In genomic region chr3:50212971-50213370, GRCh38 we compare ENCODE assay signal across 26 cellular contexts. TPM values are rescaled to one million over a fixed set of nuclear protein-coding genes. Genes with fewer than 3 reads are reported as not detected.
DNase-seq lines count a peak whose midpoint lies in the region; ATAC-seq and TF ChIP-seq lines count a peak whose summit lies in the region.
"Had no signal": no experiment of that assay in that cellular context is flagged by ENCODE, and none has a peak within 500 bp of the region (broad histone marks: within the 10 kb centered on the region; RNA-seq: fewer than 3 reads in every experiment).

No MANE protein-coding gene starts in this region.

- H3K4me1 ChIP-seq in BLaER1 treated with 17β-estradiol and CSF1 and Interleukin-3, amounts not matched to agents 10 nM and 100 nM: peaks cover 7 to 35% (median 25%) of the 10 kb centered on the region in 10 experiments; a peak in 19 of 20 replicates
- peaks cover 22 to 82% (median 72%) of the 10 kb centered on the region in 4 donors for H3K4me1 ChIP-seq in liver (ENCODE audit: control insufficient read depth in 4 of 4, insufficient read depth in 4 of 4, low read length in 3 of 4)
- peaks cover 49 to 53% of the 10 kb centered on the region in 2 donors for H3K4me1 ChIP-seq in gastrocnemius medialis
- H3K4me1 ChIP-seq: HAP-1 had no signal

- TF ChIP-seq POLR2A in gastrocnemius medialis (IDR thresholded peaks at IDR 0.05): no peak

- H3K9me3 ChIP-seq in BLaER1 treated with 17β-estradiol and CSF1 and Interleukin-3, amounts not matched to agents 10 nM and 100 nM (replicated peaks in 1 of 11): no peaks in the 10 kb centered on the region
- H3K9me3 ChIP-seq in liver (ENCODE audit: control insufficient read depth in 4 of 4, low read length in 3 of 4) (no peaks in the 10 kb centered on the region), gastrocnemius medialis (no peaks in the 10 kb centered on the region)
- H3K9me3 ChIP-seq: HAP-1 had no signal

- DNase-seq in caudate nucleus (lab: John Stamatoyannopoulos, UW): peak in 3 of 61 donors; percentile 37 to 48 (median 47)
- DNase-seq in gastrocnemius medialis: no peak
- no peak for DNase-seq in NCI-H345 treated with DMSO at 0.1 percent for 48 hours (lab: John Stamatoyannopoulos, UW; ENCODE audit: unreplicated experiment)
- DNase-seq in brain microvascular endothelial cell: no peak
- DNase-seq in stimulated activated CD4-positive, alpha-beta T cell treated with anti-CD3 and anti-CD28 coated beads, Interleukin-2, amount 100 ng/mL, for 24 hours: no peak
- DNase-seq: 8988T, IMR-90, MV-4-11, NCI-H1694, NCI-H2081, NCI-H2171, NCI-H345, NCI-H524 treated with DMSO at 0.1 percent for 48 hours, NCI-H82, OCI-M1, Right ventricle myocardium superior had no signal

- H4K20me1 ChIP-seq in BLaER1 treated with 17β-estradiol and CSF1 and Interleukin-3, amounts not matched to agents 10 nM and 100 nM: peaks cover 0 to 6% (median 0%) of the 10 kb centered on the region in 11 experiments; a peak in 3 of 22 replicates

- no peak overlapping the region for H3K27ac ChIP-seq in BLaER1 treated with 17β-estradiol and CSF1 and Interleukin-3, amounts not matched to agents 10 nM and 100 nM
- H3K27ac ChIP-seq in caudate nucleus (ENCODE audit: low read depth, low read length): peak overlapping the region; percentile 96
- peak overlapping the region; percentile 70 to 75 for H3K27ac ChIP-seq in liver (ENCODE audit: low read depth in 1 of 2, low read length in 2 of 2)
- peak overlapping the region in 3 of 4 donors; percentile 30 to 84 (median 64) for H3K27ac ChIP-seq in gastrocnemius medialis
- H3K27ac ChIP-seq in brain microvascular endothelial cell: no peak overlapping the region
- H3K27ac ChIP-seq: GM23248, KMS-11 had no signal

- no peaks in the 10 kb centered on the region for H3K36me3 ChIP-seq in BLaER1 treated with 17β-estradiol and CSF1 and Interleukin-3, amounts not matched to agents 10 nM and 100 nM
- peaks cover 3 to 10% (median 6%) of the 10 kb centered on the region in 4 donors for H3K36me3 ChIP-seq in liver (ENCODE audit: control insufficient read depth in 4 of 4, insufficient read depth in 3 of 4, low read depth in 1 of 4, low read length in 3 of 4)
- H3K36me3 ChIP-seq in gastrocnemius medialis: no peaks in the 10 kb centered on the region
- no peaks in the 10 kb centered on the region for H3K36me3 ChIP-seq in brain microvascular endothelial cell (replicated peaks)
- H3K36me3 ChIP-seq: HAP-1 had no signal

- ATAC-seq in gastrocnemius medialis: peak in 1 of 2 donors; percentile 19
- no peak for ATAC-seq in HG02610 (IDR thresholded peaks at IDR 0.05; ENCODE audit: unreplicated experiment)

- TF ChIP-seq RAD21 in liver (IDR thresholded peaks at IDR 0.05): no peak

- in situ Hi-C loops in gastrocnemius medialis (cut with MboI; ENCODE audit: low sequenced_read_pairs in 4 of 4) (no loop called here), brain microvascular endothelial cell (cut with HindIII; ENCODE audit: low pct_ligation_motif_present, low sequenced_read_pairs) (no loop called here)

- peak overlapping the region in 7 of 11 experiments; percentile 3 to 60 (median 32); a peak in 9 of 22 replicates for H3K9ac ChIP-seq in BLaER1 treated with 17β-estradiol and CSF1 and Interleukin-3, amounts not matched to agents 10 nM and 100 nM
- peak overlapping the region; percentile 40 to 69 for H3K9ac ChIP-seq in liver (ENCODE audit: low read depth in 1 of 2, low read length in 2 of 2)
- H3K9ac ChIP-seq: KMS-11 had no signal

- 72% methylated on average over 3 of the region's 3 CpGs for WGBS in liver

- TF ChIP-seq CTCF in liver (IDR thresholded peaks at IDR 0.05; ENCODE audit: low read depth, low read length, missing input control) (no peak), gastrocnemius medialis (IDR thresholded peaks at IDR 0.05 in 4 of 5, conservative IDR thresholded peaks at IDR 0.05 in 1 of 5) (no peak), brain microvascular endothelial cell (IDR thresholded peaks at IDR 0.05; ENCODE audit: low read depth, low read length, missing control alignments) (no peak)

- peak overlapping the region in 8 of 11 experiments; percentile 27 to 61 (median 39); a peak in 12 of 22 replicates for H3K4me2 ChIP-seq in BLaER1 treated with 17β-estradiol and CSF1 and Interleukin-3, amounts not matched to agents 10 nM and 100 nM
- H3K4me2 ChIP-seq: KMS-11 had no signal

- peaks cover under 1 to 19% (median 11%) of the 10 kb centered on the region in 11 experiments; a peak in 20 of 22 replicates for H3K27me3 ChIP-seq in BLaER1 treated with 17β-estradiol and CSF1 and Interleukin-3, amounts not matched to agents 10 nM and 100 nM
- H3K27me3 ChIP-seq in liver (ENCODE audit: control insufficient read depth in 4 of 4, insufficient read depth in 4 of 4, low read length in 3 of 4) (no peaks in the 10 kb centered on the region), gastrocnemius medialis (no peaks in the 10 kb centered on the region), brain microvascular endothelial cell (replicated peaks) (no peaks in the 10 kb centered on the region)

- no peak overlapping the region for H3K4me3 ChIP-seq in BLaER1 treated with 17β-estradiol and CSF1 and Interleukin-3, amounts not matched to agents 10 nM and 100 nM
- no peak overlapping the region for H3K4me3 ChIP-seq in liver (ENCODE audit: low read depth in 1 of 3, low read length in 3 of 3)
- no peak overlapping the region for H3K4me3 ChIP-seq in gastrocnemius medialis
- no peak overlapping the region for H3K4me3 ChIP-seq in brain microvascular endothelial cell (ENCODE audit: low read depth, low read length)
- H3K4me3 ChIP-seq: GM23248, HAP-1 had no signal

- intact Hi-C loops in gastrocnemius medialis (cut with DNase I; ENCODE audit: low total_unique reads): no loop called here

TF ChIP-seq in liver, 16 proteins besides CTCF, POLR2A, EP300 and RAD21:
- TF ChIP-seq HNF4A (conservative IDR thresholded peaks at IDR 0.05): no peak
- TF ChIP-seq NR2F2 (IDR thresholded peaks at IDR 0.05): no peak
- TF ChIP-seq, protein P1, sequence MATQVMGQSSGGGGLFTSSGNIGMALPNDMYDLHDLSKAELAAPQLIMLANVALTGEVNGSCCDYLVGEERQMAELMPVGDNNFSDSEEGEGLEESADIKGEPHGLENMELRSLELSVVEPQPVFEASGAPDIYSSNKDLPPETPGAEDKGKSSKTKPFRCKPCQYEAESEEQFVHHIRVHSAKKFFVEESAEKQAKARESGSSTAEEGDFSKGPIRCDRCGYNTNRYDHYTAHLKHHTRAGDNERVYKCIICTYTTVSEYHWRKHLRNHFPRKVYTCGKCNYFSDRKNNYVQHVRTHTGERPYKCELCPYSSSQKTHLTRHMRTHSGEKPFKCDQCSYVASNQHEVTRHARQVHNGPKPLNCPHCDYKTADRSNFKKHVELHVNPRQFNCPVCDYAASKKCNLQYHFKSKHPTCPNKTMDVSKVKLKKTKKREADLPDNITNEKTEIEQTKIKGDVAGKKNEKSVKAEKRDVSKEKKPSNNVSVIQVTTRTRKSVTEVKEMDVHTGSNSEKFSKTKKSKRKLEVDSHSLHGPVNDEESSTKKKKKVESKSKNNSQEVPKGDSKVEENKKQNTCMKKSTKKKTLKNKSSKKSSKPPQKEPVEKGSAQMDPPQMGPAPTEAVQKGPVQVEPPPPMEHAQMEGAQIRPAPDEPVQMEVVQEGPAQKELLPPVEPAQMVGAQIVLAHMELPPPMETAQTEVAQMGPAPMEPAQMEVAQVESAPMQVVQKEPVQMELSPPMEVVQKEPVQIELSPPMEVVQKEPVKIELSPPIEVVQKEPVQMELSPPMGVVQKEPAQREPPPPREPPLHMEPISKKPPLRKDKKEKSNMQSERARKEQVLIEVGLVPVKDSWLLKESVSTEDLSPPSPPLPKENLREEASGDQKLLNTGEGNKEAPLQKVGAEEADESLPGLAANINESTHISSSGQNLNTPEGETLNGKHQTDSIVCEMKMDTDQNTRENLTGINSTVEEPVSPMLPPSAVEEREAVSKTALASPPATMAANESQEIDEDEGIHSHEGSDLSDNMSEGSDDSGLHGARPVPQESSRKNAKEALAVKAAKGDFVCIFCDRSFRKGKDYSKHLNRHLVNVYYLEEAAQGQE (IDR thresholded peaks at IDR 0.05): no peak
- TF ChIP-seq SP1 (IDR thresholded peaks at IDR 0.05): no peak
- TF ChIP-seq, protein P2, sequence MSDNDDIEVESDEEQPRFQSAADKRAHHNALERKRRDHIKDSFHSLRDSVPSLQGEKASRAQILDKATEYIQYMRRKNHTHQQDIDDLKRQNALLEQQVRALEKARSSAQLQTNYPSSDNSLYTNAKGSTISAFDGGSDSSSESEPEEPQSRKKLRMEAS (IDR thresholded peaks at IDR 0.05): no peak
- TF ChIP-seq TAF1 (conservative IDR thresholded peaks at IDR 0.05): no peak

RNA-seq across cellular contexts. Expression of gene SLC38A3, which starts 7.9 kb away (rescaled TPM):
- 100 to 1,000 TPM in 1 of 2 donors, 10 to 100 TPM in 1; 98.1 to 166 TPM for total RNA-seq in liver
- 100 to 1,000 TPM; 114 to 180 TPM for polyA plus RNA-seq in liver
- 1 to 10 TPM; 1.9 to 8.9 (median 5.0) TPM for total RNA-seq in gastrocnemius medialis
- total RNA-seq: Daoy, GM23248, RPMI7951 had no signal
- polyA plus RNA-seq: CD14-positive monocyte had no signal

RNA-seq across cellular contexts. Expression of gene GNAT1, which starts 21.6 kb away (rescaled TPM):
- total RNA-seq in liver (under 1 TPM in 1 of 2 donors, not detected in 1; 0.08 TPM), gastrocnemius medialis (not detected)
- polyA plus RNA-seq in liver: not detected
- total RNA-seq: Daoy, GM23248, IMR-90, M059J, Right ventricle myocardium superior, RPMI7951 had no signal
- polyA plus RNA-seq: CD14-positive monocyte, GM23248, IMR-90 had no signal

RNA-seq across cellular contexts. Expression of gene GNAI2, which starts 23.0 kb away (rescaled TPM):
- 10 to 100 TPM; 58.3 to 65.0 TPM for total RNA-seq in liver
- polyA plus RNA-seq in liver: 10 to 100 TPM; 59.5 to 86.3 TPM
- total RNA-seq in gastrocnemius medialis: 10 to 100 TPM; 26.7 to 67.8 (median 39.8) TPM

RNA-seq across cellular contexts. Expression of gene SEMA3B, which starts 56.0 kb away (rescaled TPM):
- total RNA-seq in liver: 1 to 10 TPM in 1 of 2 donors, under 1 TPM in 1; 0.56 to 1.5 TPM
- 1 to 10 TPM in 1 of 2 donors, under 1 TPM in 1; 0.40 to 1.3 TPM for polyA plus RNA-seq in liver
- 1 to 10 TPM; 1.7 to 3.1 (median 2.1) TPM for total RNA-seq in gastrocnemius medialis
- polyA plus RNA-seq: CD14-positive monocyte had no signal

RNA-seq across cellular contexts. Expression of gene SEMA3F, which starts 57.8 kb away (rescaled TPM):
- total RNA-seq in liver (1 to 10 TPM; 1.6 to 4.8 TPM), gastrocnemius medialis (10 to 100 TPM in 1 of 4 donors, 1 to 10 TPM in 3; 5.2 to 40.1 (median 7.5) TPM)
- polyA plus RNA-seq in liver: 1 to 10 TPM in 1 of 2 donors, under 1 TPM in 1; 0.60 to 2.7 TPM
- polyA plus RNA-seq: CD14-positive monocyte had no signal

Comparison
In these comparisons a context has a peak if more than half of its experiments do, and no peak if none do; other contexts are left out.
1. H3K27ac ChIP-seq: peak in caudate nucleus (single experiment), liver (2 of 2) and gastrocnemius medialis (3 of 4); none in BLaER1 treated with 17β-estradiol and CSF1 and Interleukin-3, amounts not matched to agents 10 nM and 100 nM (0 of 11) and brain microvascular endothelial cell (single experiment).
2. RNA of gene SLC38A3, which starts 7.9 kb away (total RNA-seq): 98.1 to 166 TPM in liver; 1.9 to 8.9 TPM in gastrocnemius medialis; every median in the first group is over 10 times any median in the second.